Comparison of ENCODE assay signal across 24 cellular contexts in the genomic region with DNA sequence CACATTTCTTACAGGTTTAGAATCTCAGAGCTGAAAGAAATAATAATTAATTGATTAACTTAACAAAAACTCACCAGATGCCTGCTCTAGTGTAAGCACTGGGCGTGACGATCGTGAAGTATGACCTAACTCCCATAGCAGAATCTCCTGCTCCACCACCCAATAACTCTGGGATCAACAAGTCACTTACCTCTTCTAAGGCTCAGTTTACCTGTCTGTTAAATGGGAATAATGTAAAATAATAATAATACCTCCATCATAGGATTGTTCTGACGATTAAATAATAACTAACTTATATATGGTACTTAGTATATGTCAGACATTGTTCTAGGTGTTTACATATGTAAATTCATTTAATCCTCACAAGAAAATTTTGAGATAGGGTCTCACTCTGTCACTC. TPM values are rescaled to one million over a fixed set of nuclear protein-coding genes. Genes with fewer than 3 reads are reported as not detected.
DNase-seq lines count a peak whose midpoint lies in the region; ATAC-seq, FAIRE-seq and TF ChIP-seq lines count a peak whose summit lies in the region.
"Had no signal": no experiment of that assay in that cellular context is flagged by ENCODE, and none has a peak within 500 bp of the region (broad histone marks: within the 10 kb centered on the region; RNA-seq: fewer than 3 reads in every experiment).

No MANE protein-coding gene starts in this region.

- POLR2A ChIA-PET in HEK293 (lab: Yijun Ruan, JAX) = no interaction called here
- POLR2A ChIA-PET in K562 (lab: Yijun Ruan, JAX) = interaction anchor here (0.8 kb wide), 1 partner anchor 39 kb away, joined by 3 read pairs; no protein-coding TSS in a partner anchor

- TF ChIP-seq RAD21 in K562 (CRISPR knock-in tag; conservative IDR thresholded peaks at IDR 0.05 in 1 of 2, IDR thresholded peaks at IDR 0.05 in 1 of 2) = no peak

- no peak for TF ChIP-seq POLR2A in K562 (conservative IDR thresholded peaks at IDR 0.05)

- FAIRE-seq in K562 (lab: Jason Lieb, UNC) = no peak

- CTCF ChIA-PET in HEK293 (lab: Yijun Ruan, JAX) = interaction anchor here (0.7 to 1.0 kb wide), 2 partner anchors 13 to 306 kb away, joined by 3 read pairs; no protein-coding TSS in a partner anchor
- CTCF ChIA-PET in K562 (lab: Yijun Ruan, JAX; ENCODE audit: low intra/inter-chr PET ratio) = no interaction called here

- peaks cover 0 to 3% (median 0%) of the 10 kb centered on the region in 11 experiments; a peak in 1 of 22 replicates for H3K9me3 ChIP-seq in BLaER1 treated with 17β-estradiol and CSF1 and Interleukin-3, amounts not matched to agents 10 nM and 100 nM (replicated peaks in 1 of 11)
- no peaks in the 10 kb centered on the region for H3K9me3 ChIP-seq in HEK293 (ENCODE audit: control insufficient read depth, insufficient read depth, low read depth, low read length)
- H3K9me3 ChIP-seq in K562 (replicated peaks; ENCODE audit: control insufficient read depth, insufficient read depth, low read depth, low read length) = no peaks in the 10 kb centered on the region
- H3K9me3 ChIP-seq in smooth muscle cell (replicated peaks; ENCODE audit: low read depth) = no peaks in the 10 kb centered on the region
- H3K9me3 ChIP-seq: SK-N-SH had no signal

- H3K4me1 ChIP-seq in BLaER1 treated with 17β-estradiol and CSF1 and Interleukin-3, amounts not matched to agents 10 nM and 100 nM = peaks cover 30 to 89% (median 68%) of the 10 kb centered on the region in 10 experiments
- H3K4me1 ChIP-seq in HEK293 (ENCODE audit: control insufficient read depth, insufficient read depth, low read length) (no peaks in the 10 kb centered on the region), K562 (replicated peaks in 1 of 2; ENCODE audit: control insufficient read depth in 2 of 2, insufficient read depth in 2 of 2, low read length in 2 of 2) (peaks cover 0 to 22% of the 10 kb centered on the region in 2 experiments; a peak in 4 of 5 replicates), smooth muscle cell (ENCODE audit: low read depth) (no peaks in the 10 kb centered on the region)

- DNase-seq in K562 (ENCODE audit: extremely low read depth in 1 of 4, low spot score in 3 of 4) (no peak), smooth muscle cell (lab: John Stamatoyannopoulos, UW; ENCODE audit: unreplicated experiment) (no peak), HUDEP-2 (lab: John Stamatoyannopoulos, UW; ENCODE audit: unreplicated experiment in 76 of 76) (no peak)
- DNase-seq in stimulated activated CD4-positive, alpha-beta T cell treated with anti-CD3 and anti-CD28 coated beads, Interleukin-2, amount 100 ng/mL, for 24 hours = no peak
- DNase-seq: DMS153, GM23248, H9, HFFc6, KG1, NCI-H1048, NCI-H1417 treated with DMSO at 0.1 percent for 48 hours, NCI-H1694 treated with DMSO at 0.1 percent for 48 hours, NCI-H2081, NCI-H226, NCI-H510A, NCI-H69, SK-N-SH, SW 1271 had no signal

- 73% methylated on average over 4 of the region's 4 CpGs for WGBS in K562 (ENCODE audit: insufficient coverage, low coverage, missing lambda C conversion rate)
- 96% methylated on average over 4 of the region's 4 CpGs for WGBS in smooth muscle cell (ENCODE audit: low lambda C conversion rate)

- no peaks in the 10 kb centered on the region for H3K27me3 ChIP-seq in BLaER1 treated with 17β-estradiol and CSF1 and Interleukin-3, amounts not matched to agents 10 nM and 100 nM
- H3K27me3 ChIP-seq in K562 (ENCODE audit: control insufficient read depth in 2 of 2, insufficient read depth in 2 of 2, low read length in 2 of 2) (no peaks in the 10 kb centered on the region), smooth muscle cell (ENCODE audit: low read depth) (no peaks in the 10 kb centered on the region)

- BruUV-seq in K562 (replicated peaks; lab: Mats Ljungman, UMichigan) = no TSS peak

- no peaks in the 10 kb centered on the region for H4K20me1 ChIP-seq in BLaER1 treated with 17β-estradiol and CSF1 and Interleukin-3, amounts not matched to agents 10 nM and 100 nM
- H4K20me1 ChIP-seq in K562 (replicated peaks; ENCODE audit: control insufficient read depth, insufficient read depth, low read length) (no peaks in the 10 kb centered on the region), smooth muscle cell (ENCODE audit: low read depth) (no peaks in the 10 kb centered on the region)

- H2AFZ ChIP-seq in K562 (ENCODE audit: low read depth, low read length) = no peak overlapping the region
- H2AFZ ChIP-seq in smooth muscle cell (ENCODE audit: low read depth) = peak overlapping the region; percentile 25
- H2AFZ ChIP-seq: GM23248 had no signal

- H3K27ac ChIP-seq in BLaER1 treated with 17β-estradiol and CSF1 and Interleukin-3, amounts not matched to agents 10 nM and 100 nM = peak overlapping the region in 7 of 11 experiments; percentile 58 to 90 (median 75); a peak in 11 of 22 replicates
- no peak overlapping the region for H3K27ac ChIP-seq in HEK293 (ENCODE audit: extremely low read depth, low read depth, low read length)
- H3K27ac ChIP-seq in K562 (ENCODE audit: extremely low read depth, low read depth, low read length) = no peak overlapping the region
- no peak overlapping the region for H3K27ac ChIP-seq in smooth muscle cell (ENCODE audit: low read depth)
- H3K27ac ChIP-seq: GM23248 had no signal

- H3K4me2 ChIP-seq in BLaER1 treated with 17β-estradiol and CSF1 and Interleukin-3, amounts not matched to agents 10 nM and 100 nM = peak overlapping the region in 8 of 11 experiments; percentile 69 to 81 (median 78); a peak in 14 of 22 replicates
- H3K4me2 ChIP-seq in K562 (ENCODE audit: insufficient read depth, low read length) (no peak overlapping the region), smooth muscle cell (no peak overlapping the region)
- H3K4me2 ChIP-seq: SK-N-SH had no signal

- peaks cover 0 to 45% (median 20%) of the 10 kb centered on the region in 11 experiments; a peak in 16 of 22 replicates for H3K36me3 ChIP-seq in BLaER1 treated with 17β-estradiol and CSF1 and Interleukin-3, amounts not matched to agents 10 nM and 100 nM
- no peaks in the 10 kb centered on the region for H3K36me3 ChIP-seq in HEK293 (ENCODE audit: control insufficient read depth in 2 of 2, insufficient read depth in 1 of 2, low read length in 2 of 2)
- no peaks in the 10 kb centered on the region for H3K36me3 ChIP-seq in K562 (ENCODE audit: control insufficient read depth, insufficient read depth, low read length)
- no peaks in the 10 kb centered on the region for H3K36me3 ChIP-seq in smooth muscle cell (ENCODE audit: low read depth)

- H3K79me2 ChIP-seq in K562 (ENCODE audit: control insufficient read depth, insufficient read depth, low read length) = no peaks in the 10 kb centered on the region
- no peaks in the 10 kb centered on the region for H3K79me2 ChIP-seq in smooth muscle cell (ENCODE audit: low read depth)

- ATAC-seq in K562 = no peak
- ATAC-seq in GM18858 (IDR thresholded peaks at IDR 0.05; ENCODE audit: unreplicated experiment) = no peak

- no peak overlapping the region for H3K4me3 ChIP-seq in BLaER1 treated with 17β-estradiol and CSF1 and Interleukin-3, amounts not matched to agents 10 nM and 100 nM
- no peak overlapping the region for H3K4me3 ChIP-seq in HEK293 (ENCODE audit: low read depth, low read length)
- H3K4me3 ChIP-seq in K562 = no peak overlapping the region
- no peak overlapping the region for H3K4me3 ChIP-seq in smooth muscle cell
- H3K4me3 ChIP-seq: GM23248 had no signal

- in situ Hi-C loops in K562 (cut with MboI) = no loop called here

- TF ChIP-seq EP300 in K562 (IDR thresholded peaks at IDR 0.05; ENCODE audit: low read length) = no peak

- H3K9ac ChIP-seq in BLaER1 treated with 17β-estradiol and CSF1 and Interleukin-3, amounts not matched to agents 10 nM and 100 nM = peak overlapping the region in 3 of 11 experiments; percentile 21 to 77 (median 44); a peak in 4 of 22 replicates
- H3K9ac ChIP-seq in K562 (ENCODE audit: insufficient read depth in 1 of 2, low read depth in 2 of 2, low read length in 2 of 2) (no peak overlapping the region), smooth muscle cell (ENCODE audit: low read depth) (no peak overlapping the region)
- H3K9ac ChIP-seq: GM23248, SK-N-SH had no signal

- H3F3A ChIP-seq in smooth muscle cell (ENCODE audit: low read depth) = peaks cover 17% of the 10 kb centered on the region

- no peaks in the 10 kb centered on the region for H3K9me1 ChIP-seq in K562 (ENCODE audit: control insufficient read depth, insufficient read depth, low read length)

- TF ChIP-seq CTCF in HEK293 (tag by site-specific recombination; IDR thresholded peaks at IDR 0.05) (no peak), K562 (IDR thresholded peaks at IDR 0.05 in 2 of 3, conservative IDR thresholded peaks at IDR 0.05 in 1 of 3; ENCODE audit: insufficient read depth in 2 of 3, low read depth in 1 of 3, low read length in 3 of 3) (no peak), smooth muscle cell (IDR thresholded peaks at IDR 0.05; ENCODE audit: borderline replicate concordance, insufficient read depth, poor library complexity, severe bottlenecking) (no peak)

- intact Hi-C loops in K562 (cut with micrococcal nuclease) = no loop called here

RNA-seq across cellular contexts. Expression of a gene that starts 24.6 kb away (rescaled TPM):
- total RNA-seq in K562 (2011; cell fraction: chromatin; rRNA removed; ENCODE audit: low replicate concordance) = 16.7 and 21.2 TPM in 2 replicates
- 11.3 and 11.4 TPM in 2 replicates for total RNA-seq in K562 (2011; cell fraction: nucleolus; rRNA removed)
- total RNA-seq in K562 (2011; cell fraction: nucleoplasm; rRNA removed) = 16.6 and 20.1 TPM in 2 replicates
- total RNA-seq in K562 (2014; rRNA removed) (19.4 and 22.9 TPM in 2 replicates), K562 (2014; rRNA removed; fragmentation: Illumina TruSeq; extraction: Trizol) (48.8 and 50.2 TPM in 2 replicates), K562 (2015; rRNA removed; fragmentation: Illumina TruSeq; extraction: Trizol) (50.6 and 53.9 TPM in 2 replicates), K562 (2021) (59.3 and 61.3 TPM in 2 replicates), smooth muscle cell (3.7 and 4.4 TPM in 2 replicates)
- polyA plus RNA-seq in K562 (2011; rRNA removed) (42.7 and 51.0 TPM in 2 replicates), K562 (2014; fragmentation: Illumina TruSeq; extraction: Trizol) (37.3 and 45.9 TPM in 2 replicates), K562 (2014; fragmentation: Nextera tagmentation; extraction: Ambion mirVana) (10 to 100 TPM; 59.6 to 82.8 TPM), K562 (2014; rRNA removed) (34.2 and 43.7 TPM in 2 replicates), smooth muscle cell (6.3 and 7.3 TPM in 2 replicates)
- polyA plus RNA-seq in K562 (2011; cell fraction: cytosol; rRNA removed) = 36.2 and 36.6 TPM in 2 replicates
- polyA plus RNA-seq in K562 (2011; cell fraction: nucleus; rRNA removed) = 10.2 and 11.7 TPM in 2 replicates
- 34.6 and 49.3 TPM in 2 replicates for polyA plus RNA-seq in K562 (2012)
- 41.9 and 45.6 TPM in 2 replicates for polyA minus RNA-seq in K562 (2011; rRNA and poly(A)+ RNA removed)
- polyA minus RNA-seq in K562 (2011; cell fraction: cytosol; rRNA and poly(A)+ RNA removed) = 13.6 and 15.3 TPM in 2 replicates
- 3.8 and 6.0 TPM in 2 replicates for polyA minus RNA-seq in K562 (2011; cell fraction: nucleus; rRNA and poly(A)+ RNA removed)

RNA-seq across cellular contexts. Expression of a gene that starts 40.5 kb away (rescaled TPM):
- not detected in 2 replicates for total RNA-seq in K562 (2011; cell fraction: chromatin; rRNA removed; ENCODE audit: low replicate concordance)
- total RNA-seq in K562 (2011; cell fraction: nucleolus; rRNA removed) = not detected in 2 replicates
- total RNA-seq in K562 (2011; cell fraction: nucleoplasm; rRNA removed) = not detected in 2 replicates
- total RNA-seq in K562 (2014; rRNA removed) (not detected in 2 replicates), K562 (2014; rRNA removed; fragmentation: Illumina TruSeq; extraction: Trizol) (not detected in 2 replicates), K562 (2015; rRNA removed; fragmentation: Illumina TruSeq; extraction: Trizol) (not detected in 2 replicates), K562 (2021) (0.11 TPM in 1 of 2 replicates, not detected in the other), smooth muscle cell (2.3 TPM in 1 of 2 replicates, not detected in the other)
- polyA plus RNA-seq in K562 (2011; rRNA removed) (not detected in 2 replicates), K562 (2014; fragmentation: Illumina TruSeq; extraction: Trizol) (not detected in 2 replicates), K562 (2014; fragmentation: Nextera tagmentation; extraction: Ambion mirVana) (not detected), K562 (2014; rRNA removed) (not detected in 2 replicates), smooth muscle cell (0.66 and 0.98 TPM in 2 replicates)
- polyA plus RNA-seq in K562 (2011; cell fraction: cytosol; rRNA removed) = not detected in 2 replicates
- not detected in 2 replicates for polyA plus RNA-seq in K562 (2011; cell fraction: nucleus; rRNA removed)
- not detected in 2 replicates for polyA plus RNA-seq in K562 (2012)
- not detected in 2 replicates for polyA minus RNA-seq in K562 (2011; rRNA and poly(A)+ RNA removed)
- polyA minus RNA-seq in K562 (2011; cell fraction: cytosol; rRNA and poly(A)+ RNA removed) = not detected in 2 replicates
- not detected in 2 replicates for polyA minus RNA-seq in K562 (2011; cell fraction: nucleus; rRNA and poly(A)+ RNA removed)
- total RNA-seq: A673, G401, GM23248, HFFc6, HT1080 had no signal
- polyA plus RNA-seq: GM23248 had no signal

RNA-seq across cellular contexts. Expression of a gene that starts 52.7 kb away (rescaled TPM):
- 36.6 and 41.8 TPM in 2 replicates for total RNA-seq in K562 (2011; cell fraction: chromatin; rRNA removed; ENCODE audit: low replicate concordance)
- total RNA-seq in K562 (2011; cell fraction: nucleolus; rRNA removed) = 10.1 and 12.7 TPM in 2 replicates
- total RNA-seq in K562 (2011; cell fraction: nucleoplasm; rRNA removed) = 13.9 and 15.3 TPM in 2 replicates
- total RNA-seq in K562 (2014; rRNA removed) (12.2 and 15.7 TPM in 2 replicates), K562 (2014; rRNA removed; fragmentation: Illumina TruSeq; extraction: Trizol) (22.2 and 24.5 TPM in 2 replicates), K562 (2015; rRNA removed; fragmentation: Illumina TruSeq; extraction: Trizol) (18.7 and 21.0 TPM in 2 replicates), K562 (2021) (19.7 and 20.4 TPM in 2 replicates), smooth muscle cell (36.0 and 39.7 TPM in 2 replicates)
- polyA plus RNA-seq in K562 (2011; rRNA removed) (18.1 and 18.4 TPM in 2 replicates), K562 (2014; fragmentation: Illumina TruSeq; extraction: Trizol) (8.5 and 9.2 TPM in 2 replicates), K562 (2014; fragmentation: Nextera tagmentation; extraction: Ambion mirVana) (1 to 10 TPM; 4.9 to 6.1 TPM), K562 (2014; rRNA removed) (7.9 and 8.8 TPM in 2 replicates), smooth muscle cell (8.8 and 9.1 TPM in 2 replicates)
- 6.6 and 10.7 TPM in 2 replicates for polyA plus RNA-seq in K562 (2011; cell fraction: cytosol; rRNA removed)
- 4.6 and 6.0 TPM in 2 replicates for polyA plus RNA-seq in K562 (2011; cell fraction: nucleus; rRNA removed)
- polyA plus RNA-seq in K562 (2012) = 6.2 and 6.5 TPM in 2 replicates
- 43.7 and 54.2 TPM in 2 replicates for polyA minus RNA-seq in K562 (2011; rRNA and poly(A)+ RNA removed)
- polyA minus RNA-seq in K562 (2011; cell fraction: cytosol; rRNA and poly(A)+ RNA removed) = 13.9 and 15.0 TPM in 2 replicates
- polyA minus RNA-seq in K562 (2011; cell fraction: nucleus; rRNA and poly(A)+ RNA removed) = 11.4 and 26.4 TPM in 2 replicates

Comparison
In these comparisons a context has a peak if more than half of its experiments do, and no peak if none do; other contexts are left out.
1. H3K27ac ChIP-seq: peak in BLaER1 treated with 17β-estradiol and CSF1 and Interleukin-3, amounts not matched to agents 10 nM and 100 nM (7 of 11); none in HEK293 (single experiment), K562 (single experiment) and smooth muscle cell (single experiment).
2. H3K4me2 ChIP-seq: peak in BLaER1 treated with 17β-estradiol and CSF1 and Interleukin-3, amounts not matched to agents 10 nM and 100 nM (8 of 11); none in K562 (single experiment) and smooth muscle cell (single experiment).